In the genomic region with DNA sequence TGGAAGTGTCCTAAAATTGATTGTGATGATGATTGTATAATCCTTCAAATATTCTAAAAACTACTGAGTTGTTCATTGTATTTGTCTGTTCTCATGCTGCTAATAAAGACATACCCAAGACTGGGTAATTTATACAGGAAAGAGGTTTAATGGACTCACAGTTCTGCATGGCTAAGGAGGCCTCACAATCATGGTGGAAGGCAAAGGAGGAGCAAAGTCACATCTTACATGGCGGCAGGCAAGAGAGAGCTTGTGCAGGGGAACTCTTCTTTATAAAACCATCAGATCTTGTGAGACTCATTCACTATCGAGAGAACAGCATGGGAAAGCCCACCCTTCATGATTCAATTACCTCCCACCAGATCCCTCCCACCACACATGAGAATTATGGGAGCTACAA, we compare ENCODE assay signal across 4 cellular contexts. TPM values are rescaled to one million over a fixed set of nuclear protein-coding genes. Genes with fewer than 3 reads are reported as not detected.
"Had no signal": no experiment of that assay in that cellular context is flagged by ENCODE, and none has a peak within 500 bp of the region (broad histone marks: within the 10 kb centered on the region; RNA-seq: fewer than 3 reads in every experiment).

No MANE protein-coding gene starts in this region.

RNA-seq across cellular contexts. Expression of a gene that starts 27.2 kb away (rescaled TPM):
- total RNA-seq: activated naive CD4-positive, alpha-beta T cell treated with anti-CD3 and anti-CD28 coated beads for 36 hours; activated naive CD4-positive, alpha-beta T cell treated with anti-CD3 and anti-CD28 coated beads, Interleukin-2, amount 50 U/mL, for 72 hours; activated T-helper 1 cell treated with anti-CD3 and anti-CD28 coated beads, Interleukin-12 subunit alpha, Interleukin-12 subunit beta, Interleukin-2, Interleukin-4 antibody, amounts not matched to agents 30 ng/mL and 10 ng/mL and 1 ng/mL, durations not matched to agents 14 hours and 24 hours and 36 hours; activated T-helper 2 cell treated with anti-CD3 and anti-CD28 coated beads, Interferon-gamma antibody, Interleukin-2, Interleukin-4, amounts not matched to agents 10 μg/mL and 5 μg/mL and 100 μg/mL, durations not matched to agents 14 hours and 24 hours and 36 hours had no signal
